In genomic region chr1:31434101-31434871, GRCh38 we compare ENCODE assay signal across 1 cellular context.
TF ChIP-seq lines count a peak whose summit lies in the region.

No MANE protein-coding gene starts in this region.

TF ChIP-seq in HepG2, 621 proteins besides CTCF, POLR2A, EP300 and RAD21 (continued from another document and continues in another):
- TF ChIP-seq BRD4 (CRISPR knock-in tag; IDR thresholded peaks at IDR 0.05) (peak; percentile 63; the same call in 1 of the 2 replicates), ZFY (CRISPR knock-in tag; IDR thresholded peaks at IDR 0.05) (no peak), KLF13 (CRISPR knock-in tag; IDR thresholded peaks at IDR 0.05) (no peak), FLYWCH1 (CRISPR knock-in tag; IDR thresholded peaks at IDR 0.05) (peak; percentile 25; the same call in 1 of the 2 replicates), CEBPZ (IDR thresholded peaks at IDR 0.05; ENCODE audit: low read length) (no peak), HNRNPH1 (optimal IDR thresholded peaks at IDR 0.05; ENCODE audit: low read depth, low read length) (no peak), KLF16 (CRISPR knock-in tag; IDR thresholded peaks at IDR 0.05) (no peak), ZNF513 (CRISPR knock-in tag; conservative IDR thresholded peaks at IDR 0.05) (no peak), ZNF549 (CRISPR knock-in tag; IDR thresholded peaks at IDR 0.05) (no peak), ZNF143 (CRISPR knock-in tag; IDR thresholded peaks at IDR 0.05) (0 out of 2 replicates have a peak, but pooled peaks have one; percentile 16), ZNF17 (CRISPR knock-in tag; IDR thresholded peaks at IDR 0.05) (no peak), AHDC1 (CRISPR knock-in tag; IDR thresholded peaks at IDR 0.05; ENCODE audit: borderline replicate concordance) (peak; percentile 89), ZNF281 (CRISPR knock-in tag; IDR thresholded peaks at IDR 0.05; ENCODE audit: borderline replicate concordance) (peak; percentile 93), DNMT3B (CRISPR knock-in tag; conservative IDR thresholded peaks at IDR 0.05) (no peak), SYNCRIP (IDR thresholded peaks at IDR 0.05; ENCODE audit: insufficient read depth, low read depth, low read length) (no peak), DZIP1 (CRISPR knock-in tag; IDR thresholded peaks at IDR 0.05) (no peak), ZBTB21 (CRISPR knock-in tag; IDR thresholded peaks at IDR 0.05) (no peak), ZNF24 (IDR thresholded peaks at IDR 0.05) (no peak), ZBTB8A (CRISPR knock-in tag; IDR thresholded peaks at IDR 0.05; ENCODE audit: borderline replicate concordance, low read depth) (no peak), ZNF441 (CRISPR knock-in tag; IDR thresholded peaks at IDR 0.05; ENCODE audit: borderline replicate concordance) (peak; percentile 45; the same call in 1 of the 2 replicates), PAWR (CRISPR knock-in tag; IDR thresholded peaks at IDR 0.05; ENCODE audit: borderline replicate concordance) (no peak), AGO1 (IDR thresholded peaks at IDR 0.05; ENCODE audit: low read depth, low read length, poor library complexity, severe bottlenecking) (no peak), ZNF773 (CRISPR knock-in tag; IDR thresholded peaks at IDR 0.05; ENCODE audit: borderline replicate concordance) (no peak), SP5 (CRISPR knock-in tag; IDR thresholded peaks at IDR 0.05; ENCODE audit: borderline replicate concordance, low read depth) (peak; percentile 70; the same call in 1 of the 2 replicates), MAFG (CRISPR knock-in tag; IDR thresholded peaks at IDR 0.05) (no peak), TSC22D2 (CRISPR knock-in tag; IDR thresholded peaks at IDR 0.05; ENCODE audit: borderline replicate concordance) (no peak), FIP1L1 (IDR thresholded peaks at IDR 0.05; ENCODE audit: borderline replicate concordance, insufficient read depth, low read depth, low read length) (0 out of 2 replicates have a peak, but pooled peaks have one; percentile 33), ZNF816 (CRISPR knock-in tag; IDR thresholded peaks at IDR 0.05; ENCODE audit: borderline replicate concordance) (peak; percentile 94; the same call in 1 of the 2 replicates), ZFP41 (CRISPR knock-in tag; IDR thresholded peaks at IDR 0.05; ENCODE audit: borderline replicate concordance) (no peak), CHD4 (IDR thresholded peaks at IDR 0.05; ENCODE audit: borderline replicate concordance, low read length) (no peak; the same call in 1 of the 2 replicates), HCFC1 (IDR thresholded peaks at IDR 0.05; ENCODE audit: low read depth, low read length) (no peak), GFI1 (CRISPR knock-in tag; IDR thresholded peaks at IDR 0.05; ENCODE audit: borderline replicate concordance) (peak; percentile 26; the same call in 1 of the 2 replicates), ZEB1 (IDR thresholded peaks at IDR 0.05; ENCODE audit: insufficient replicate concordance, low read depth) (peak; percentile 58)
